8 cellular contexts compared by ENCODE assay signal in the genomic region with DNA sequence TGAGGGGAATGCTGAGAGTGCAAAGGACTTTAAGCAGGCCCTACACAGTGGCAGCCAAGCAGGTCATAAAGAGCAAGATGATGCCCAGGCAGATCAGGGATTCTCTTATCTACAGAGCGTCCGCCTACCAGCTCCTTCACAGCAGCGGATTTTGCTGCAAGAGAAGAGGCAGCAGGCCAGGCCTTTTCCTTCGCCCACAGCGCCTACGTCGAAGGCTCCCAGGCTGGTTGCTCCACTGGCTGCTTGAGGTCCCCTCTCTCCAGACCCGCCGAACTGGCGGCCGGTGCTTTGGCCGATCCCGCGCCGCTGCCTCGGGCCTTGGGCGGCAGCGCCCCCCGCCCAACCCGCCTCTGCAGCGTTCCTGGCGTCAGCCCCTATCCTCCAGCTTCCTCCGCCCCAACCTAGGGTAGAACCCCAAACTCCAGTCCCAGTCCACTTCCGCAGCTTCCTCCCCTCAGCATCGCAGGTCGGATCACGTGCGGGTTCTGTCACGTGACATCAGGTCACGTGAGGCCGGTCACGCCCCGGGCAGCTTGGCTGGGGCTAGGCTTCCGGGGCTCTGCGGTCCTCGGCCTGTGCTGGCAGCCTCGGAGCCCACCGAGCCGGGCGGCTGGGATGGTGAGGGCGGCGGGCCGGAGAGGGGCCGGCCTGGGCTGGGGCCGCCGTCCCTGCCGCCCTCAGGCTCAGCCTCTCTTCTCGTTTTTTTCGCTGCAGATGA. TPM values are rescaled to one million over a fixed set of nuclear protein-coding genes. Genes with fewer than 3 reads are reported as not detected.
DNase-seq lines count a peak whose midpoint lies in the region; ATAC-seq, FAIRE-seq and TF ChIP-seq lines count a peak whose summit lies in the region.
"Not testable (repeated sequence)": the region's sequence is repeated elsewhere in the genome, so short reads cannot be mapped to it uniquely, and the experiment has no call there.

A gene with protein sequence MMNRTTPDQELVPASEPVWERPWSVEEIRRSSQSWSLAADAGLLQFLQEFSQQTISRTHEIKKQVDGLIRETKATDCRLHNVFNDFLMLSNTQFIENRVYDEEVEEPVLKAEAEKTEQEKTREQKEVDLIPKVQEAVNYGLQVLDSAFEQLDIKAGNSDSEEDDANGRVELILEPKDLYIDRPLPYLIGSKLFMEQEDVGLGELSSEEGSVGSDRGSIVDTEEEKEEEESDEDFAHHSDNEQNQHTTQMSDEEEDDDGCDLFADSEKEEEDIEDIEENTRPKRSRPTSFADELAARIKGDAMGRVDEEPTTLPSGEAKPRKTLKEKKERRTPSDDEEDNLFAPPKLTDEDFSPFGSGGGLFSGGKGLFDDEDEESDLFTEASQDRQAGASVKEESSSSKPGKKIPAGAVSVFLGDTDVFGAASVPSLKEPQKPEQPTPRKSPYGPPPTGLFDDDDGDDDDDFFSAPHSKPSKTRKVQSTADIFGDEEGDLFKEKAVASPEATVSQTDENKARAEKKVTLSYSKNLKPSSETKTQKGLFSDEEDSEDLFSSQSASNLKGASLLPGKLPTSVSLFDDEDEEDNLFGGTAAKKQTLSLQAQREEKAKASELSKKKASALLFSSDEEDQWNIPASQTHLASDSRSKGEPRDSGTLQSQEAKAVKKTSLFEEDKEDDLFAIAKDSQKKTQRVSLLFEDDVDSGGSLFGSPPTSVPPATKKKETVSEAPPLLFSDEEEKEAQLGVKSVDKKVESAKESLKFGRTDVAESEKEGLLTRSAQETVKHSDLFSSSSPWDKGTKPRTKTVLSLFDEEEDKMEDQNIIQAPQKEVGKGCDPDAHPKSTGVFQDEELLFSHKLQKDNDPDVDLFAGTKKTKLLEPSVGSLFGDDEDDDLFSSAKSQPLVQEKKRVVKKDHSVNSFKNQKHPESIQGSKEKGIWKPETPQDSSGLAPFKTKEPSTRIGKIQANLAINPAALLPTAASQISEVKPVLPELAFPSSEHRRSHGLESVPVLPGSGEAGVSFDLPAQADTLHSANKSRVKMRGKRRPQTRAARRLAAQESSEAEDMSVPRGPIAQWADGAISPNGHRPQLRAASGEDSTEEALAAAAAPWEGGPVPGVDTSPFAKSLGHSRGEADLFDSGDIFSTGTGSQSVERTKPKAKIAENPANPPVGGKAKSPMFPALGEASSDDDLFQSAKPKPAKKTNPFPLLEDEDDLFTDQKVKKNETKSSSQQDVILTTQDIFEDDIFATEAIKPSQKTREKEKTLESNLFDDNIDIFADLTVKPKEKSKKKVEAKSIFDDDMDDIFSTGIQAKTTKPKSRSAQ (N-terminal part only) (plus strand): TSS at position 564 of the 718 bp plus-strand sequence. CDS start 52 bp downstream, at position 616.

- H3K4me1 Mint-ChIP-seq in T-helper 1 cell treated with Interleukin-12 subunit alpha and Interleukin-12 subunit beta and Interleukin-4 antibody, amounts not matched to agents 30 μg/mL and 1 μg/mL, for 36 hours (ENCODE audit: low read depth) = not testable (repeated sequence)

- not testable (repeated sequence) for H3K36me3 ChIP-seq in adrenal gland (replicated peaks in 1 of 2); cardiac muscle cell; pancreas; thymus (ENCODE audit: control insufficient read depth, insufficient read depth)

- H3K4me3 ChIP-seq in adrenal gland = peak within 1 kb of the TSS; percentile 63 to 92 (median 90)
- H3K4me3 ChIP-seq in cardiac muscle cell = peak within 1 kb of the TSS; percentile 87
- H3K4me3 ChIP-seq in pancreas = peak within 1 kb of the TSS; percentile 70 to 92 (median 87)
- peak within 1 kb of the TSS; percentile 69 for H3K4me3 ChIP-seq in thymus (ENCODE audit: low read length)

- H3K27ac ChIP-seq in adrenal gland (peak within 1 kb of the TSS; percentile 48 to 97 (median 90)), cardiac muscle cell (peak within 1 kb of the TSS; percentile 86), pancreas (peak within 1 kb of the TSS; percentile 45 to 78 (median 74)), thymus (ENCODE audit: low read depth) (peak within 1 kb of the TSS; percentile 84)

- peak within 1 kb of the TSS; percentile 82 for H3K4me3 Mint-ChIP-seq in T-helper 1 cell treated with Interleukin-12 subunit alpha and Interleukin-12 subunit beta and Interleukin-4 antibody, amounts not matched to agents 30 μg/mL and 1 μg/mL, for 36 hours

- WGBS in adrenal gland, 4 donors = 0 to 1% (median 0%) methylated on average over 14 to 49 of the region's 49 CpGs
- 0% methylated on average over 42 to 49 of the region's 49 CpGs for WGBS in pancreas, 2 donors
- under 1% methylated on average over 49 of the region's 49 CpGs for WGBS in thymus

- TF ChIP-seq CTCF in GM13976 (IDR thresholded peaks at IDR 0.05; ENCODE audit: borderline replicate concordance, control extremely low read depth, extremely low read depth, insufficient read depth, missing control alignments); adrenal gland (IDR thresholded peaks at IDR 0.05); cardiac muscle cell (IDR thresholded peaks at IDR 0.05; ENCODE audit: low read depth, low read length); pancreas (IDR thresholded peaks at IDR 0.05): not testable (repeated sequence)

- intact Hi-C loops in adrenal gland (cut with DNase I); pancreas (cut with DNase I): not testable (repeated sequence)

- not testable (repeated sequence) for FAIRE-seq in pancreas (lab: Jason Lieb, UNC)

- H3K4me1 ChIP-seq in adrenal gland (replicated peaks in 1 of 2); cardiac muscle cell (ENCODE audit: low read depth); pancreas; thymus (ENCODE audit: control insufficient read depth, insufficient read depth, low read length): not testable (repeated sequence)

- in situ Hi-C loops in GM13976 (cut with MboI; ENCODE audit: low sequenced_read_pairs, unreplicated experiment) = not testable (repeated sequence)

- H3K27ac Mint-ChIP-seq in T-helper 1 cell treated with Interleukin-12 subunit alpha and Interleukin-12 subunit beta and Interleukin-4 antibody, amounts not matched to agents 30 μg/mL and 1 μg/mL, for 36 hours = peak within 1 kb of the TSS; percentile 83

- H3K9me3 Mint-ChIP-seq in T-helper 1 cell treated with Interleukin-12 subunit alpha and Interleukin-12 subunit beta and Interleukin-4 antibody, amounts not matched to agents 30 μg/mL and 1 μg/mL, for 36 hours = not testable (repeated sequence)

- H3K36me3 Mint-ChIP-seq in T-helper 1 cell treated with Interleukin-12 subunit alpha and Interleukin-12 subunit beta and Interleukin-4 antibody, amounts not matched to agents 30 μg/mL and 1 μg/mL, for 36 hours (ENCODE audit: low read depth) = not testable (repeated sequence)

- ATAC-seq in HG02798 (IDR thresholded peaks at IDR 0.05; ENCODE audit: poor library complexity, unreplicated experiment) (peak; percentile 94), pancreas (peak; percentile 96 to 98 (median 98))

- TF ChIP-seq POLR2A in adrenal gland (IDR thresholded peaks at IDR 0.05) = peak; percentile 38 to 58

- not testable (repeated sequence) for H3K27me3 Mint-ChIP-seq in T-helper 1 cell treated with Interleukin-12 subunit alpha and Interleukin-12 subunit beta and Interleukin-4 antibody, amounts not matched to agents 30 μg/mL and 1 μg/mL, for 36 hours (ENCODE audit: low read depth)

- not testable (repeated sequence) for H3K9me3 ChIP-seq in adrenal gland (replicated peaks in 1 of 3); cardiac muscle cell (ENCODE audit: low read depth); pancreas; thymus (ENCODE audit: control insufficient read depth)

- H3K27me3 ChIP-seq in adrenal gland; cardiac muscle cell; pancreas; thymus (ENCODE audit: control insufficient read depth, insufficient read depth): not testable (repeated sequence)

- DNase-seq in GM13976 (ENCODE audit: low spot score) = peak; percentile 76
- peak; percentile 70 for DNase-seq in NCI-H1436 (lab: John Stamatoyannopoulos, UW)
- peak; percentile 87 to 98 (median 92) for DNase-seq in adrenal gland
- DNase-seq in cardiac muscle cell (ENCODE audit: low read depth in 1 of 2, low spot score in 1 of 2) = peak; percentile 50 to 81
- peak; percentile 87 to 100 (median 96) for DNase-seq in pancreas

RNA-seq across cellular contexts. Expression of the gene that starts here (rescaled TPM):
- total RNA-seq in adrenal gland (10 to 100 TPM; 24.5 to 60.6 (median 41.0) TPM), cardiac muscle cell (22.5 and 27.7 TPM in 2 replicates), pancreas (10 to 100 TPM in 5 of 6 donors, 1 to 10 TPM in 1; 8.8 to 32.8 (median 16.3) TPM)
- polyA plus RNA-seq in adrenal gland (10 to 100 TPM; 35.4 to 41.0 (median 37.3) TPM), cardiac muscle cell (17.9 and 22.9 TPM in 2 replicates), pancreas (10 to 100 TPM; 11.3 to 26.7 TPM), thymus (27.7 TPM)

Comparison
In these comparisons a context has a peak if more than half of its experiments do, and no peak if none do; other contexts are left out.
1. Peak in every context shown above with its lines: DNase-seq, ATAC-seq, H3K4me3 ChIP-seq and H3K27ac ChIP-seq.